In genomic region chr12:47316609-47317049, GRCh38 we compare ENCODE assay signal across 9 cellular contexts.
DNase-seq lines count a peak whose midpoint lies in the region; ATAC-seq lines count a peak whose summit lies in the region.
"Had no signal": no experiment of that assay in that cellular context is flagged by ENCODE, and none has a peak within 500 bp of the region (broad histone marks: within the 10 kb centered on the region; RNA-seq: fewer than 3 reads in every experiment).

No MANE protein-coding gene starts in this region.

- CTCF ChIA-PET in CD4-positive, alpha-beta memory T cell (lab: Charles Lee; ENCODE audit: partially characterized antibody): no interaction called here

- H3K27me3 ChIP-seq in CD4-positive, alpha-beta memory T cell (ENCODE audit: insufficient read depth, low read length): no peaks in the 10 kb centered on the region

- H3K9me3 ChIP-seq in CD4-positive, alpha-beta memory T cell (ENCODE audit: control insufficient read depth in 1 of 2, low read length in 2 of 2): no peaks in the 10 kb centered on the region
- H3K9me3 ChIP-seq: psoas muscle had no signal

- DNase-seq in CD4-positive, alpha-beta memory T cell: no peak
- DNase-seq in NCI-H69 (lab: John Stamatoyannopoulos, UW): peak; percentile 51
- DNase-seq in effector memory CD8-positive, alpha-beta T cell: no peak
- no peak for DNase-seq in natural killer cell treated with Interleukin-12 subunit alpha and Interleukin-12 subunit beta and Interleukin-15 and Interleukin-18, amount 100 ng/mL, for 72 hours (ENCODE audit: low spot score)
- DNase-seq in RPMI8226: no peak
- no peak for DNase-seq in T-helper 9 cell
- DNase-seq: psoas muscle, substantia nigra had no signal

- H3K27me3 Mint-ChIP-seq in CD4-positive, alpha-beta memory T cell: no peaks in the 10 kb centered on the region
- H3K27me3 Mint-ChIP-seq in effector memory CD8-positive, alpha-beta T cell: no peaks in the 10 kb centered on the region
- no peaks in the 10 kb centered on the region for H3K27me3 Mint-ChIP-seq in natural killer cell treated with Interleukin-12 subunit alpha and Interleukin-12 subunit beta and Interleukin-15 and Interleukin-18, amount 100 ng/mL, for 72 hours

- POLR2A ChIA-PET in CD4-positive, alpha-beta memory T cell (lab: Charles Lee; ENCODE audit: partially characterized antibody): interaction anchor here (0.9 to 1.4 kb wide), 3 partner anchors 81 to 237 kb away, joined by 3 to 5 read pairs (median 4); partner anchors contain the start of genes AMIGO2 and PCED1B

- peak overlapping the region in 6 of 7 donors; percentile 18 to 91 (median 76) for H3K27ac Mint-ChIP-seq in CD4-positive, alpha-beta memory T cell
- peak overlapping the region; percentile 88 to 94 for H3K27ac Mint-ChIP-seq in effector memory CD8-positive, alpha-beta T cell
- H3K27ac Mint-ChIP-seq in natural killer cell treated with Interleukin-12 subunit alpha and Interleukin-12 subunit beta and Interleukin-15 and Interleukin-18, amount 100 ng/mL, for 72 hours: peak overlapping the region; percentile 58 to 82

- no peaks in the 10 kb centered on the region for H3K36me3 ChIP-seq in CD4-positive, alpha-beta memory T cell (ENCODE audit: insufficient read depth, low read length)

- peaks cover 0 to under 1% (median 0%) of the 10 kb centered on the region in 8 donors for H3K9me3 Mint-ChIP-seq in CD4-positive, alpha-beta memory T cell
- no peaks in the 10 kb centered on the region for H3K9me3 Mint-ChIP-seq in effector memory CD8-positive, alpha-beta T cell
- no peaks in the 10 kb centered on the region for H3K9me3 Mint-ChIP-seq in natural killer cell treated with Interleukin-12 subunit alpha and Interleukin-12 subunit beta and Interleukin-15 and Interleukin-18, amount 100 ng/mL, for 72 hours

- peaks cover 38% of the 10 kb centered on the region for H3K4me1 ChIP-seq in CD4-positive, alpha-beta memory T cell (ENCODE audit: insufficient read depth, low read length)

- H3K27ac ChIP-seq in CD4-positive, alpha-beta memory T cell (ENCODE audit: low read depth, low read length): no peak overlapping the region
- H3K27ac ChIP-seq: psoas muscle had no signal

- no peaks in the 10 kb centered on the region for H3K36me3 Mint-ChIP-seq in CD4-positive, alpha-beta memory T cell
- peaks cover 6% of the 10 kb centered on the region for H3K36me3 Mint-ChIP-seq in effector memory CD8-positive, alpha-beta T cell (ENCODE audit: insufficient read depth)
- peaks cover 2% of the 10 kb centered on the region for H3K36me3 Mint-ChIP-seq in natural killer cell treated with Interleukin-12 subunit alpha and Interleukin-12 subunit beta and Interleukin-15 and Interleukin-18, amount 100 ng/mL, for 72 hours

- H3K4me1 Mint-ChIP-seq in CD4-positive, alpha-beta memory T cell: peaks cover 19 to 49% (median 29%) of the 10 kb centered on the region in 4 donors
- peaks cover 12 to 27% of the 10 kb centered on the region in 2 donors for H3K4me1 Mint-ChIP-seq in effector memory CD8-positive, alpha-beta T cell (ENCODE audit: low read depth in 2 of 2)
- H3K4me1 Mint-ChIP-seq in natural killer cell treated with Interleukin-12 subunit alpha and Interleukin-12 subunit beta and Interleukin-15 and Interleukin-18, amount 100 ng/mL, for 72 hours (ENCODE audit: low read depth in 2 of 2): peaks cover 47 to 54% of the 10 kb centered on the region in 2 donors

- intact Hi-C loops in CD4-positive, alpha-beta memory T cell (cut with micrococcal nuclease): no loop called here

- no peak overlapping the region for H3K4me3 ChIP-seq in CD4-positive, alpha-beta memory T cell (ENCODE audit: low read length in 2 of 2)
- H3K4me3 ChIP-seq: psoas muscle had no signal

- H3K4me3 Mint-ChIP-seq in CD4-positive, alpha-beta memory T cell: peak overlapping the region in 7 of 8 donors; percentile 67 to 84 (median 80)
- H3K4me3 Mint-ChIP-seq in effector memory CD8-positive, alpha-beta T cell: peak overlapping the region; percentile 68 to 73
- H3K4me3 Mint-ChIP-seq in natural killer cell treated with Interleukin-12 subunit alpha and Interleukin-12 subunit beta and Interleukin-15 and Interleukin-18, amount 100 ng/mL, for 72 hours: peak overlapping the region; percentile 47

- ATAC-seq in effector memory CD8-positive, alpha-beta T cell (replicated peaks): no peak
- no peak for ATAC-seq in natural killer cell treated with Interleukin-12 subunit alpha and Interleukin-12 subunit beta and Interleukin-15 and Interleukin-18, amount 100 ng/mL, for 72 hours
- no peak for ATAC-seq in HG02759 (IDR thresholded peaks at IDR 0.05; ENCODE audit: unreplicated experiment)
- ATAC-seq: psoas muscle had no signal
